8 cellular contexts compared by ENCODE assay signal in genomic region chr11:70111269-70112016, GRCh38. TPM values are rescaled to one million over a fixed set of nuclear protein-coding genes. Genes with fewer than 3 reads are reported as not detected.
DNase-seq lines count a peak whose midpoint lies in the region; ATAC-seq and TF ChIP-seq lines count a peak whose summit lies in the region.

No MANE protein-coding gene starts in this region.

- no peaks in the 10 kb centered on the region; a peak in 2 of 5 replicates for H3K9me3 Mint-ChIP-seq in H9

- H3K36me3 Mint-ChIP-seq in H9 (ENCODE audit: insufficient read depth in 1 of 3, low read depth in 3 of 3): peaks cover 0 to 3% (median 0%) of the 10 kb centered on the region in 3 experiments; a peak in 3 of 7 replicates

- no peak overlapping the region for H3K4me3 ChIP-seq in Jurkat, Clone E6-1 (ENCODE audit: low read length)
- no peak overlapping the region for H3K4me3 ChIP-seq in astrocyte of the cerebellum (ENCODE audit: low read depth, low read length)
- H3K4me3 ChIP-seq in mesenchymal stem cell (ENCODE audit: insufficient read depth in 1 of 2, low read depth in 1 of 2, low read length in 2 of 2): no peak overlapping the region

- peak overlapping the region; percentile 39 for H2AFZ ChIP-seq in mesenchymal stem cell (ENCODE audit: low read depth, low read length)
- H2AFZ ChIP-seq in H9 (ENCODE audit: low read length): no peak overlapping the region

- peak overlapping the region; percentile 30 for H4K8ac ChIP-seq in mesenchymal stem cell (ENCODE audit: low read length)
- H4K8ac ChIP-seq in H9 (replicated peaks; ENCODE audit: insufficient read length, low read depth, low read length): no peak overlapping the region

- H4K91ac ChIP-seq in mesenchymal stem cell (ENCODE audit: low read length) (peak overlapping the region; percentile 8), H9 (ENCODE audit: insufficient read length, low read depth, low read length) (no peak overlapping the region)

- no peak overlapping the region for H4K5ac ChIP-seq in H9 (ENCODE audit: insufficient read length, low read depth, low read length)

- peak overlapping the region in 1 of 3 experiments; percentile 83; a peak in 2 of 7 replicates for H3K27ac Mint-ChIP-seq in H9

- no peak overlapping the region for H2BK15ac ChIP-seq in mesenchymal stem cell (ENCODE audit: low read depth, poor library complexity, severe bottlenecking)
- no peak overlapping the region for H2BK15ac ChIP-seq in H9 (ENCODE audit: low read depth, low read length)

- H3K14ac ChIP-seq in mesenchymal stem cell (ENCODE audit: low read length in 2 of 2) (no peak overlapping the region), H9 (ENCODE audit: insufficient read depth, low read length) (no peak overlapping the region)

- H2BK120ac ChIP-seq in mesenchymal stem cell (ENCODE audit: low read depth, low read length) (no peak overlapping the region), H9 (ENCODE audit: low read depth, low read length, poor library complexity, severe bottlenecking) (no peak overlapping the region)

- in situ Hi-C loops in astrocyte of the cerebellum (cut with HindIII; ENCODE audit: low sequenced_read_pairs): no loop called here

- no peaks in the 10 kb centered on the region for H3K79me2 ChIP-seq in H9 (ENCODE audit: insufficient read depth, low read length)

- ATAC-seq in GM21528 (IDR thresholded peaks at IDR 0.05; ENCODE audit: low FRiP score, unreplicated experiment) (no peak), GM18868 (IDR thresholded peaks at IDR 0.05; ENCODE audit: unreplicated experiment) (no peak)

- peaks cover 26 to 36% of the 10 kb centered on the region in 2 experiments for H3K4me1 Mint-ChIP-seq in H9

- DNase-seq in AG20443 (ENCODE audit: low spot score) (peak; percentile 52), astrocyte of the cerebellum (ENCODE audit: low read depth) (peak; percentile 40), mesenchymal stem cell (peak; percentile 85), H9 (no peak), substantia nigra (lab: John Stamatoyannopoulos, UW) (no peak)
- peak; percentile 1 for DNase-seq in Jurkat, Clone E6-1 (ENCODE audit: low read depth, low spot score)

- H4K20me1 ChIP-seq in H9 (ENCODE audit: control insufficient read depth, insufficient read depth, insufficient read length): no peaks in the 10 kb centered on the region

- H3K9me3 ChIP-seq in mesenchymal stem cell (ENCODE audit: control insufficient read depth, low read length): no peaks in the 10 kb centered on the region
- no peaks in the 10 kb centered on the region for H3K9me3 ChIP-seq in H9 (ENCODE audit: control insufficient read depth, low read depth, low read length)

- no peaks in the 10 kb centered on the region for H3K23me2 ChIP-seq in H9 (ENCODE audit: insufficient read length, low read depth, low read length, poor library complexity, severe bottlenecking)

- H3T11ph ChIP-seq in H9 (ENCODE audit: low read length): no peak overlapping the region

- H3K4me1 ChIP-seq in mesenchymal stem cell (ENCODE audit: control insufficient read depth, insufficient read depth, low read depth, low read length) (peaks cover 30% of the 10 kb centered on the region), H9 (ENCODE audit: insufficient read depth, low read length) (no peaks in the 10 kb centered on the region)

- H3K27me3 ChIP-seq in mesenchymal stem cell (ENCODE audit: control insufficient read depth in 1 of 2, insufficient read depth in 1 of 2, low read length in 2 of 2) (peaks cover 22 to 46% of the 10 kb centered on the region in 2 experiments), H9 (ENCODE audit: insufficient read depth, low read length) (no peaks in the 10 kb centered on the region)

- TF ChIP-seq CTCF in astrocyte of the cerebellum (IDR thresholded peaks at IDR 0.05; ENCODE audit: low read depth, low read length, missing control alignments): no peak
- no peak for TF ChIP-seq CTCF in H9 (conservative IDR thresholded peaks at IDR 0.05)

- H3K18ac ChIP-seq in mesenchymal stem cell (ENCODE audit: low read depth in 1 of 2, low read length in 2 of 2) (peak overlapping the region in 1 of 2 experiments; percentile 43), H9 (ENCODE audit: insufficient read length, low read depth, low read length) (no peak overlapping the region)

- no peak overlapping the region for H2AK5ac ChIP-seq in mesenchymal stem cell (ENCODE audit: low read length, severe bottlenecking)
- no peak overlapping the region for H2AK5ac ChIP-seq in H9 (ENCODE audit: insufficient read length, low read length)

- H3K79me1 ChIP-seq in mesenchymal stem cell (replicated peaks; ENCODE audit: low read length, poor library complexity, severe bottlenecking) (no peaks in the 10 kb centered on the region), H9 (ENCODE audit: insufficient read depth, low read depth, low read length, poor library complexity, severe bottlenecking) (no peaks in the 10 kb centered on the region)

- no peak overlapping the region for H3K4me2 ChIP-seq in mesenchymal stem cell (ENCODE audit: low read length, poor library complexity, severe bottlenecking)
- no peak overlapping the region for H3K4me2 ChIP-seq in H9 (ENCODE audit: insufficient read depth, insufficient read length, low read length)

- H3K4ac ChIP-seq in mesenchymal stem cell (ENCODE audit: low read depth in 1 of 2, low read length in 2 of 2) (no peak overlapping the region), H9 (ENCODE audit: low read depth, low read length) (no peak overlapping the region)

- no peaks in the 10 kb centered on the region for H3K36me3 ChIP-seq in mesenchymal stem cell (ENCODE audit: control insufficient read depth in 1 of 2, insufficient read depth in 2 of 2, low read depth in 1 of 2, low read length in 2 of 2)

- H2BK5ac ChIP-seq in mesenchymal stem cell (ENCODE audit: low read depth, low read length, poor library complexity, severe bottlenecking) (no peak overlapping the region), H9 (ENCODE audit: insufficient read length, low read length) (no peak overlapping the region)

- 56% methylated on average over 29 of the region's 29 CpGs for WGBS in mesenchymal stem cell
- WGBS in H9 (ENCODE audit: extremely low coverage, insufficient read length, low lambda C conversion rate): 100% methylated on average over 1 of the region's 29 CpGs

- no peak overlapping the region for H3K27ac ChIP-seq in mesenchymal stem cell (ENCODE audit: low read length, poor library complexity, severe bottlenecking)
- H3K27ac ChIP-seq in H9 (ENCODE audit: insufficient read length, low read depth, low read length): no peak overlapping the region
- H3K27ac ChIP-seq in substantia nigra (ENCODE audit: low read depth, low read length, poor library complexity, severe bottlenecking): no peak overlapping the region

- H2BK12ac ChIP-seq in mesenchymal stem cell (ENCODE audit: low read length in 2 of 2) (no peak overlapping the region), H9 (ENCODE audit: insufficient read length, low read depth, low read length) (no peak overlapping the region)

- H2BK20ac ChIP-seq in H9 (ENCODE audit: low read depth, low read length, poor library complexity, severe bottlenecking): no peak overlapping the region

- no peak overlapping the region for H3K4me3 Mint-ChIP-seq in H9

- peaks cover 5% of the 10 kb centered on the region for H3K27me3 Mint-ChIP-seq in H9 (ENCODE audit: low read depth)

- H3K9ac ChIP-seq in mesenchymal stem cell (ENCODE audit: low read length) (no peak overlapping the region), H9 (ENCODE audit: extremely low read depth, insufficient read length, low read length) (no peak overlapping the region)

- H3K56ac ChIP-seq in H9 (ENCODE audit: insufficient read length, low read depth, low read length): no peak overlapping the region

- H3K23ac ChIP-seq in mesenchymal stem cell (ENCODE audit: low read length in 2 of 2) (no peak overlapping the region), H9 (ENCODE audit: insufficient read length, low read depth, low read length) (no peak overlapping the region)

RNA-seq across cellular contexts. Expression of gene ANO1, which starts 33.3 kb away (rescaled TPM):
- polyA plus RNA-seq in Jurkat, Clone E6-1 (2012; ENCODE audit: insufficient read depth, insufficient read length): not detected
- 0.70 TPM for polyA plus RNA-seq in mesenchymal stem cell (2013, experiment 1 of 2)
- polyA plus RNA-seq in mesenchymal stem cell (2013, experiment 2 of 2): 0.52 TPM
- total RNA-seq in H9 (2021): 10.9 TPM in 2 replicates

Comparison
In these comparisons a context has a peak if more than half of its experiments do, and no peak if none do; other contexts are left out.
1. DNase-seq: peak in AG20443 (single experiment), Jurkat, Clone E6-1 (single experiment), astrocyte of the cerebellum (single experiment) and mesenchymal stem cell (single experiment); none in H9 (single experiment) and substantia nigra (0 of 49).